9 cellular contexts compared by ENCODE assay signal in the genomic region with DNA sequence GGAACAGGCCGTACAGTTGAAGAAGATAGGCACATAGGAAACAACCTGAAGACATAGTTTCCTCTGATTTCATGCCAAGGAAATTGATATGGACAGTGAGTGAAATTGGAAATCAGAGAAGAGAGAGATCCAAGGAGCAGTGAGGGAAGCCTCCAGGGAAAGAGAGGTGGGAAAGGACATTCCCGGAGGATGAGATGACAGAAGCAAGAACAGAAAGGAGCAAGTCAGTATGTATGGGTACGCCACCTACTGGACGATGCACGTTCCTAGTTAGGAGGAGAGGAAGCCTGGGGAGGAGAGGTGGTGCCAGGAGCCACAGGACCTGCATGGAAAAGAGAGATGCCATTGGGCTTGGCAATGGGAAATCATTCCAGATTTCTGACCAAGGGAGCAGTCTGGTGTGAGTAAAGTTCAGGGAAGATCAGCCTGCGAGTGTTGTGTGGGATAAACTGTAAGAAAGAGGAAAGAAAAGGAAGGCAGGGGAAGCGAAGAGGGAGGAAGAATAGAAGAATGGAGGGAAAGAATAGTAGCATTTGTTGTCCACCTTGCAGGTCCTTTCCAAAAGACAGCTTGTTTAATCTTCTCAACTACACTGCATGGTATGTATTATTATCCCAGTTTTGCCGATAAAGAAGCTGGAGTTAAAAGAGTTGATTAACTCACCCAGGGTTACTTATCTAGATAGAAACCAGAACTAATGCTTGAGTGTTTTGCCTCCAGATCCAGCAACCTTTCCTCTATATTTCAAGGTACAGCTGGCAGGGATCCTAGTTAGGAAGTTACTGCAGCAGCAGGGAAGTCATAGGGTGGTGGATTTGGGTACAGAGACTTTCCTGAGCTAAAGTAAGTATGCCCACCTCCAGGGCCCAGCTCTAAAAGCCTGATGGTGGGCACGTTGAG. TPM values are rescaled to one million over a fixed set of nuclear protein-coding genes. Genes with fewer than 3 reads are reported as not detected.
DNase-seq lines count a peak whose midpoint lies in the region; ATAC-seq, FAIRE-seq and TF ChIP-seq lines count a peak whose summit lies in the region.
"Had no signal": no experiment of that assay in that cellular context is flagged by ENCODE, and none has a peak within 500 bp of the region (broad histone marks: within the 10 kb centered on the region; RNA-seq: fewer than 3 reads in every experiment).

No MANE protein-coding gene starts in this region.

- CTCF ChIA-PET in SK-N-SH (lab: Yijun Ruan, JAX) = interaction anchor here (0.8 to 4.3 kb wide), 23 partner anchors 9 to 494 kb away, joined by 3 to 39 read pairs (median 4); no protein-coding TSS in a partner anchor

- no peak for TF ChIP-seq EP300 in SK-N-SH (IDR thresholded peaks at IDR 0.05; ENCODE audit: borderline replicate concordance in 1 of 2, low read depth in 1 of 2, low read length in 1 of 2)

- ATAC-seq in HG03135 (IDR thresholded peaks at IDR 0.05; ENCODE audit: unreplicated experiment) = no peak

- TF ChIP-seq CTCF in SK-N-SH (IDR thresholded peaks at IDR 0.05) = peak; percentile 74
- TF ChIP-seq CTCF in bronchial epithelial cell (IDR thresholded peaks at IDR 0.05; ENCODE audit: insufficient read depth, low read length, severe bottlenecking) = peak; percentile 90

- no peak overlapping the region; the same call in 1 of the 2 replicates for H2AFZ ChIP-seq in SK-N-SH (ENCODE audit: low read depth)

- H3K27me3 ChIP-seq in SK-N-SH (ENCODE audit: insufficient read depth) (no peaks in the 10 kb centered on the region), bronchial epithelial cell (ENCODE audit: control insufficient read depth, insufficient read depth, low read length) (no peaks in the 10 kb centered on the region)
- H3K27me3 ChIP-seq: BLaER1 treated with 17β-estradiol and CSF1 and Interleukin-3, amounts not matched to agents 10 nM and 100 nM had no signal

- H3K9me2 ChIP-seq in SK-N-SH = no peaks in the 10 kb centered on the region

- H3K4me2 ChIP-seq in SK-N-SH = no peak overlapping the region
- H3K4me2 ChIP-seq: BLaER1 treated with 17β-estradiol and CSF1 and Interleukin-3, amounts not matched to agents 10 nM and 100 nM had no signal

- peaks cover 6 to 10% of the 10 kb centered on the region in 2 experiments; a peak in 2 of 4 replicates for H3K4me1 ChIP-seq in SK-N-SH (ENCODE audit: control insufficient read depth in 1 of 2, insufficient read depth in 2 of 2, low read depth in 1 of 2, low read length in 1 of 2)
- H3K4me1 ChIP-seq: BLaER1 treated with 17β-estradiol and CSF1 and Interleukin-3, amounts not matched to agents 10 nM and 100 nM had no signal

- H3K36me3 ChIP-seq in SK-N-SH (replicated peaks in 1 of 2; ENCODE audit: control insufficient read depth in 1 of 2, insufficient read depth in 2 of 2, low read length in 1 of 2) (no peaks in the 10 kb centered on the region), bronchial epithelial cell (ENCODE audit: control insufficient read depth, insufficient read depth, low read length) (no peaks in the 10 kb centered on the region)
- H3K36me3 ChIP-seq: BLaER1 treated with 17β-estradiol and CSF1 and Interleukin-3, amounts not matched to agents 10 nM and 100 nM had no signal

- H3K9ac ChIP-seq in SK-N-SH = no peak overlapping the region
- H3K9ac ChIP-seq: BLaER1 treated with 17β-estradiol and CSF1 and Interleukin-3, amounts not matched to agents 10 nM and 100 nM had no signal

- H3F3A ChIP-seq in SK-N-SH (replicated peaks; ENCODE audit: insufficient read depth) = no peaks in the 10 kb centered on the region

- no peaks in the 10 kb centered on the region for H3K9me3 ChIP-seq in SK-N-SH

- no peaks in the 10 kb centered on the region for H4K20me1 ChIP-seq in SK-N-SH (ENCODE audit: insufficient read depth)
- H4K20me1 ChIP-seq: BLaER1 treated with 17β-estradiol and CSF1 and Interleukin-3, amounts not matched to agents 10 nM and 100 nM had no signal

- POLR2A ChIA-PET in SK-N-SH (lab: Yijun Ruan, JAX) = no interaction called here

- H3K4me3 ChIP-seq in SK-N-SH (ENCODE audit: low read depth in 2 of 2, low read length in 1 of 2) (no peak overlapping the region), bronchial epithelial cell (ENCODE audit: low read depth, low read length) (no peak overlapping the region)
- H3K4me3 ChIP-seq: BLaER1 treated with 17β-estradiol and CSF1 and Interleukin-3, amounts not matched to agents 10 nM and 100 nM had no signal

- H3K79me2 ChIP-seq in SK-N-SH (ENCODE audit: insufficient read depth) = no peaks in the 10 kb centered on the region

- 0 out of 2 replicates have a peak, but pooled peaks have one; percentile 31 for TF ChIP-seq RAD21 in SK-N-SH (IDR thresholded peaks at IDR 0.05; ENCODE audit: low read length)

- 32% methylated on average over 9 of the region's 9 CpGs for WGBS in SK-N-SH (ENCODE audit: low lambda C conversion rate)

- DNase-seq in NCI-H2227 (lab: John Stamatoyannopoulos, UW; ENCODE audit: unreplicated experiment) (peak; percentile 49), NCI-H2227 treated with DMSO at 0.1 percent for 48 hours (lab: John Stamatoyannopoulos, UW) (no peak), LoVo (ENCODE audit: low spot score) (peak; percentile 83), SK-N-SH (peak; percentile 51), bronchial epithelial cell (ENCODE audit: low read depth) (peak; percentile 80), kidney glomerular epithelial cell (lab: John Stamatoyannopoulos, UW) (peak; percentile 75), superior temporal gyrus (ENCODE audit: extremely low spot score) (peak; percentile 68)

- no peak overlapping the region for H3K27ac ChIP-seq in SK-N-SH (ENCODE audit: low read depth in 2 of 2, low read length in 1 of 2)
- H3K27ac ChIP-seq: BLaER1 treated with 17β-estradiol and CSF1 and Interleukin-3, amounts not matched to agents 10 nM and 100 nM had no signal

- no peak for FAIRE-seq in bronchial epithelial cell (lab: Jason Lieb, UNC)

TF ChIP-seq in SK-N-SH, 30 proteins besides CTCF, POLR2A, EP300 and RAD21:
- TF ChIP-seq MEF2A (IDR thresholded peaks at IDR 0.05; ENCODE audit: borderline replicate concordance, low read depth) (no peak), TCF12 (IDR thresholded peaks at IDR 0.05) (no peak), TEAD4 (IDR thresholded peaks at IDR 0.05; ENCODE audit: borderline replicate concordance, insufficient read depth) (no peak)
- TF ChIP-seq, protein P1, sequence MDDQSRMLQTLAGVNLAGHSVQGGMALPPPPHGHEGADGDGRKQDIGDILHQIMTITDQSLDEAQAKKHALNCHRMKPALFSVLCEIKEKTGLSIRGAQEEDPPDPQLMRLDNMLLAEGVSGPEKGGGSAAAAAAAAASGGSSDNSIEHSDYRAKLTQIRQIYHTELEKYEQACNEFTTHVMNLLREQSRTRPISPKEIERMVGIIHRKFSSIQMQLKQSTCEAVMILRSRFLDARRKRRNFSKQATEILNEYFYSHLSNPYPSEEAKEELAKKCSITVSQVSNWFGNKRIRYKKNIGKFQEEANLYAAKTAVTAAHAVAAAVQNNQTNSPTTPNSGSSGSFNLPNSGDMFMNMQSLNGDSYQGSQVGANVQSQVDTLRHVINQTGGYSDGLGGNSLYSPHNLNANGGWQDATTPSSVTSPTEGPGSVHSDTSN (IDR thresholded peaks at IDR 0.05) = no peak

RNA-seq across cellular contexts. Expression of gene C1orf116, which starts 27.4 kb away (rescaled TPM):
- polyA plus RNA-seq in SK-N-SH (2012; rRNA removed) = 0.02 TPM in 1 of 2 replicates, not detected in the other
- polyA plus RNA-seq in SK-N-SH (2012; cell fraction: cytosol; rRNA removed) = 0.01 TPM in 1 of 2 replicates, not detected in the other
- 0.02 TPM in 2 replicates for polyA plus RNA-seq in SK-N-SH (2012; cell fraction: nucleus; rRNA removed)
- total RNA-seq in bronchial epithelial cell = 20.0 and 29.6 TPM in 2 replicates

RNA-seq across cellular contexts. Expression of gene FCAMR, which starts 34.9 kb away (rescaled TPM):
- polyA plus RNA-seq in SK-N-SH (2012; rRNA removed) = not detected in 2 replicates
- not detected in 2 replicates for polyA plus RNA-seq in SK-N-SH (2012; cell fraction: cytosol; rRNA removed)
- not detected in 2 replicates for polyA plus RNA-seq in SK-N-SH (2012; cell fraction: nucleus; rRNA removed)
- not detected in 2 replicates for total RNA-seq in bronchial epithelial cell

RNA-seq across cellular contexts. Expression of gene YOD1, which starts 45.8 kb away (rescaled TPM):
- 0.79 and 0.91 TPM in 2 replicates for polyA plus RNA-seq in SK-N-SH (2012; rRNA removed)
- polyA plus RNA-seq in SK-N-SH (2012; cell fraction: cytosol; rRNA removed) = 1.1 TPM in 2 replicates
- polyA plus RNA-seq in SK-N-SH (2012; cell fraction: nucleus; rRNA removed) = 1.4 and 2.5 TPM in 2 replicates
- total RNA-seq in bronchial epithelial cell = 12.8 and 15.3 TPM in 2 replicates

RNA-seq across cellular contexts. Expression of gene PFKFB2, which starts 47.9 kb away (rescaled TPM):
- 1.8 and 2.8 TPM in 2 replicates for polyA plus RNA-seq in SK-N-SH (2012; rRNA removed)
- 2.0 and 2.1 TPM in 2 replicates for polyA plus RNA-seq in SK-N-SH (2012; cell fraction: cytosol; rRNA removed)
- 4.1 and 7.9 TPM in 2 replicates for polyA plus RNA-seq in SK-N-SH (2012; cell fraction: nucleus; rRNA removed)
- total RNA-seq in bronchial epithelial cell = 36.9 and 63.2 TPM in 2 replicates

RNA-seq across cellular contexts. Expression of gene PIGR, which starts 58.9 kb away (rescaled TPM):
- polyA plus RNA-seq in SK-N-SH (2012; rRNA removed) = not detected in 2 replicates
- not detected in 2 replicates for polyA plus RNA-seq in SK-N-SH (2012; cell fraction: cytosol; rRNA removed)
- not detected in 2 replicates for polyA plus RNA-seq in SK-N-SH (2012; cell fraction: nucleus; rRNA removed)
- under 0.01 and 0.51 TPM in 2 replicates for total RNA-seq in bronchial epithelial cell
